13 cellular contexts compared by ENCODE assay signal in the genomic region with DNA sequence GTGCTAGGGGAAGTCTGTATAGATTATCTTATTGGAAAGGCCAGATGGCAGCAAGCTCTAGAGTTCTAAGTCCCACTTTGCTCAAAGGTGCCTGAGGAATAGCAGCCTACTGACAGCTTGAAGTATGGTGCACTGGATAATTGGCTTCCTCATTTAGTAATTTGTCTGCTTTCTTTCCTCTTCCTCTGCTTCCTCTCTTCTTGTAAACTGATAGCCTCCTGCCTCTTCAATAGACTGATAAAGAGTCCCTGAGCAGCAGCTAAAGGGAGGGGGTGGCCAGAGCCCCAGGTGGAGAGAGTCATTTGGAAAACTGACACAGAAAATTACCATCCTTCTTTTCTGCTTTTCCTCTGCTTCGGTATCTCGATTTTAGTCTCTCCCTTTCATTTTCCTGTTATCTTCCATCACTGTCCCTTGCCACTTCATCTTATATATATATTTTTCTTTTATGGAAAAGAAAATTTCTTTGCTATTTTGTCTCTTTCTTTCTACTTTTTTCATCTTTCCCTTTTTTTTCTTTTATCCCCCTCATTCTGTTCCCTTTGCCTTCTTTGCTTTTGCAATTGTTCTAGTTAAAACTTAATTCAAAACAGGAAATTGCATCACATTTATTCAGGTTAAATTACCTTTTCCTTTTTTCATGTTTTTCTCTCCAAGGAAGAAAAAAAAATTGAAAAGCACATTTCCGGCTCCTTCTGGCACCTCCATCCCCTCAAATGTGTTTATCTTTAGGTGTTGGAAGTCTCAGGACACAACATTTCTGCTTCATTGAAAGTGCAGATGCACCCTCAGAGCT.
A peak's percentile ranks its signal among the peaks of the same experiment; 100 is the strongest.
DNase-seq lines count a peak whose midpoint lies in the region; ATAC-seq and TF ChIP-seq lines count a peak whose summit lies in the region.
"Had no signal": no experiment of that assay in that cellular context is flagged by ENCODE, and none has a peak within 500 bp of the region (broad histone marks: within the 10 kb centered on the region; RNA-seq: fewer than 3 reads in every experiment).

No MANE protein-coding gene starts in this region.

- H3K4me1 ChIP-seq in subcutaneous abdominal adipose tissue (ENCODE audit: control insufficient read depth in 5 of 5, insufficient read depth in 5 of 5, low read length in 5 of 5), result peaks cover 4 to 38% (median 29%) of the 10 kb centered on the region in 5 donors

- peak overlapping the region in 1 of 5 donors; percentile 5 for H3K4me3 ChIP-seq in subcutaneous abdominal adipose tissue (ENCODE audit: low read depth in 1 of 5, low read length in 5 of 5)

- H3K9me3 Mint-ChIP-seq in activated naive CD8-positive, alpha-beta T cell (ENCODE audit: low read depth), result no peaks in the 10 kb centered on the region
- H3K9me3 Mint-ChIP-seq in activated naive CD8-positive, alpha-beta T cell treated with anti-CD3 and anti-CD28 coated beads, Interleukin-2, amount 50 U/mL, for 24 hours, result no peaks in the 10 kb centered on the region
- H3K9me3 Mint-ChIP-seq in endothelial cell (ENCODE audit: unreplicated experiment), result no peaks in the 10 kb centered on the region
- H3K9me3 Mint-ChIP-seq: activated naive CD4-positive, alpha-beta T cell treated with anti-CD3 and anti-CD28 coated beads for 36 hours; endodermal cell had no signal

- H3K27ac ChIP-seq in subcutaneous abdominal adipose tissue (ENCODE audit: low read depth, low read length), result peak overlapping the region; percentile 64

- H3K9me3 ChIP-seq in subcutaneous abdominal adipose tissue (ENCODE audit: control insufficient read depth in 5 of 5, low read length in 5 of 5), result no peaks in the 10 kb centered on the region

- no peak overlapping the region for H3K9ac ChIP-seq in subcutaneous abdominal adipose tissue (ENCODE audit: low read length in 5 of 5)

- ATAC-seq in activated naive CD8-positive, alpha-beta T cell treated with anti-CD3 and anti-CD28 coated beads, Interleukin-2, amount 50 U/mL, for 24 hours, result no peak
- no peak for ATAC-seq in HG03108 (IDR thresholded peaks at IDR 0.05; ENCODE audit: unreplicated experiment)

- no peak for TF ChIP-seq CTCF in endothelial cell (IDR thresholded peaks at IDR 0.05; ENCODE audit: unreplicated experiment)

- H3K4me1 Mint-ChIP-seq in activated naive CD8-positive, alpha-beta T cell (ENCODE audit: low read depth), result peaks cover 33% of the 10 kb centered on the region
- H3K4me1 Mint-ChIP-seq in activated naive CD8-positive, alpha-beta T cell treated with anti-CD3 and anti-CD28 coated beads, Interleukin-2, amount 50 U/mL, for 24 hours, result peaks cover 48% of the 10 kb centered on the region
- peaks cover 41% of the 10 kb centered on the region for H3K4me1 Mint-ChIP-seq in endothelial cell (ENCODE audit: unreplicated experiment)

- no peaks in the 10 kb centered on the region for H3K27me3 Mint-ChIP-seq in activated naive CD8-positive, alpha-beta T cell
- no peaks in the 10 kb centered on the region for H3K27me3 Mint-ChIP-seq in activated naive CD8-positive, alpha-beta T cell treated with anti-CD3 and anti-CD28 coated beads, Interleukin-2, amount 50 U/mL, for 24 hours
- H3K27me3 Mint-ChIP-seq in endothelial cell (ENCODE audit: unreplicated experiment), result peaks cover 2% of the 10 kb centered on the region

- H3K36me3 Mint-ChIP-seq in activated naive CD8-positive, alpha-beta T cell, result peaks cover 3% of the 10 kb centered on the region
- H3K36me3 Mint-ChIP-seq in activated naive CD8-positive, alpha-beta T cell treated with anti-CD3 and anti-CD28 coated beads, Interleukin-2, amount 50 U/mL, for 24 hours (ENCODE audit: low read depth), result no peaks in the 10 kb centered on the region
- no peaks in the 10 kb centered on the region for H3K36me3 Mint-ChIP-seq in endothelial cell (ENCODE audit: low read depth, unreplicated experiment)

- no peak overlapping the region for H3K4me3 Mint-ChIP-seq in activated naive CD8-positive, alpha-beta T cell
- H3K4me3 Mint-ChIP-seq in activated naive CD8-positive, alpha-beta T cell treated with anti-CD3 and anti-CD28 coated beads, Interleukin-2, amount 50 U/mL, for 24 hours, result no peak overlapping the region
- peak overlapping the region; percentile 18 for H3K4me3 Mint-ChIP-seq in endothelial cell (ENCODE audit: unreplicated experiment)
- H3K4me3 Mint-ChIP-seq: activated naive CD4-positive, alpha-beta T cell treated with anti-CD3 and anti-CD28 coated beads for 36 hours; endodermal cell had no signal

- DNase-seq in activated naive CD8-positive, alpha-beta T cell treated with anti-CD3 and anti-CD28 coated beads, Interleukin-2, amount 50 U/mL, for 24 hours, result no peak
- peak; percentile 77 for DNase-seq in NCI-H2171 treated with DMSO at 0.1 percent for 48 hours (lab: John Stamatoyannopoulos, UW)
- no peak for DNase-seq in endothelial cell (ENCODE audit: low spot score)
- DNase-seq in NCI-H2196 treated with DMSO at 0.1 percent for 48 hours (lab: John Stamatoyannopoulos, UW; ENCODE audit: unreplicated experiment), result no peak
- DNase-seq in SHP77 (lab: John Stamatoyannopoulos, UW), result no peak
- DNase-seq: activated naive CD4-positive, alpha-beta T cell treated with anti-CD3 and anti-CD28 coated beads for 36 hours; caudate nucleus; DMS79; endodermal cell; foreskin melanocyte had no signal

- no peaks in the 10 kb centered on the region for H3K36me3 ChIP-seq in subcutaneous abdominal adipose tissue (ENCODE audit: control insufficient read depth in 5 of 5, insufficient read depth in 5 of 5, low read length in 5 of 5)

- no peaks in the 10 kb centered on the region for H3K27me3 ChIP-seq in subcutaneous abdominal adipose tissue (ENCODE audit: control insufficient read depth in 5 of 5, insufficient read depth in 4 of 5, low read length in 5 of 5)

- H3K27ac Mint-ChIP-seq in activated naive CD8-positive, alpha-beta T cell, result peak overlapping the region; percentile 29
- no peak overlapping the region for H3K27ac Mint-ChIP-seq in activated naive CD8-positive, alpha-beta T cell treated with anti-CD3 and anti-CD28 coated beads, Interleukin-2, amount 50 U/mL, for 24 hours
- H3K27ac Mint-ChIP-seq in endothelial cell (ENCODE audit: unreplicated experiment), result peak overlapping the region; percentile 13
- H3K27ac Mint-ChIP-seq: activated naive CD4-positive, alpha-beta T cell treated with anti-CD3 and anti-CD28 coated beads for 36 hours; endodermal cell had no signal
